8 cellular contexts compared by ENCODE assay signal in the genomic region with DNA sequence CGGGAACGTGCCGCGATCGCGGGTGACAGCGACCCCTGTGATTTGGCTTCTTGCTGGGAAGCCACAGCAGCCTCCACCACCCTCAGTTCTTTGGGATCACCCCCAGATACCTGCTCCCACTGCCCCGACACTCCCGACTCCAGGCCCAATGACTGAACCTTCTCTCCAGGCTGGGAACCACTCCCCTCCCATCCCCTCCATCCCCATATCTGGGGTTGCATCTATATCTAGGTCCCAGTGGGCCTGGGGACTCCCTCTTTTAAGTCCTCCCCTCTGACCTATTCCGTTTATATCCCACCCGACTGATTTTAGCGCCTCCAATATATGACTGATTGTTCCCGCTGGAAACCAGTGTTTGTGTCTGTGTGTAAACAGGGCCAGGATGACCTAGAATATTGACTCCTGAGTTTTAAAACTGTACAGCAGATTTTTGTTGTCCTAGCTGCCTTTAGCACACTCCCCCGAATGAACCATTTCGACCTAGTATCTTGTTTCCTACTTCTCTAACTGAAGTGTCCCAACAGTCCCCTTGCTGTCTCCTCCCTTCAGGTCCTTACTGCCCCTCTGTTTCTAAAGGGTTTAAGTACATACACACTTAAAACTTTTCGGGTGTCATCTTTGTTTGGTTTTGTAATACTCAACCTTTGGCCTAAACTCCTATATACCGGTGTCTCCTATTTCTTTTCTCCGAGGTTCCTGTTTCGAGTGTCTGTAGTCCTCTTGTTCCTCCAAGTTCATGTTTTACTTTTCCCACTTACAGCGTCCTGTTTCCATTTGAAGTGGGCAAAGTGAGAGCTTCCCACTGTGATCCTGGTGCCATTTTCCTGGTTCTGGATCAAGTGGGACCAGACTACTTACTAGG. TPM values are rescaled to one million over a fixed set of nuclear protein-coding genes. Genes with fewer than 3 reads are reported as not detected.
A peak's percentile ranks its signal among the peaks of the same experiment; 100 is the strongest.
DNase-seq lines count a peak whose midpoint lies in the region; ATAC-seq and TF ChIP-seq lines count a peak whose summit lies in the region.

No MANE protein-coding gene starts in this region.

- H3K9me3 Mint-ChIP-seq in T-cell (no peaks in the 10 kb centered on the region), progenitor cell of endocrine pancreas (ENCODE audit: low read depth) (no peaks in the 10 kb centered on the region)

- TF ChIP-seq CTCF in fibroblast of villous mesenchyme (IDR thresholded peaks at IDR 0.05; ENCODE audit: insufficient read depth, low read depth, low read length) = no peak
- no peak for TF ChIP-seq CTCF in progenitor cell of endocrine pancreas (IDR thresholded peaks at IDR 0.05; ENCODE audit: unreplicated experiment)

- H3K4me3 ChIP-seq in fibroblast of villous mesenchyme (ENCODE audit: low read depth, low read length) = peak overlapping the region; percentile 96

- H3K4me3 Mint-ChIP-seq in T-cell (peak overlapping the region; percentile 88 to 93 (median 91)), progenitor cell of endocrine pancreas (ENCODE audit: low read depth) (peak overlapping the region; percentile 86)

- H3K36me3 Mint-ChIP-seq in T-cell = peaks cover 20% of the 10 kb centered on the region
- H3K36me3 Mint-ChIP-seq in progenitor cell of endocrine pancreas (ENCODE audit: insufficient read depth) = peaks cover 11% of the 10 kb centered on the region

- POLR2A ChIA-PET in T-cell (lab: Charles Lee) = interaction anchor here in 1 of 2 donors (0.6 kb wide), 1 partner anchor 330 kb away, joined by 4 read pairs; no protein-coding TSS in a partner anchor

- ATAC-seq in T-cell (replicated peaks in 1 of 4) = no peak
- ATAC-seq in HG03521 (IDR thresholded peaks at IDR 0.05; ENCODE audit: unreplicated experiment) = no peak
- no peak for ATAC-seq in HG03469 (IDR thresholded peaks at IDR 0.05; ENCODE audit: unreplicated experiment)

- CTCF ChIA-PET in T-cell (lab: Charles Lee) = interaction anchor here in 1 of 2 donors (0.6 to 3.4 kb wide), 15 partner anchors 23 to 498 kb away, joined by 3 to 29 read pairs (median 4); a partner anchor contains a TSS

- no peaks in the 10 kb centered on the region for H3K27me3 Mint-ChIP-seq in T-cell
- H3K27me3 Mint-ChIP-seq in progenitor cell of endocrine pancreas = peaks cover 5% of the 10 kb centered on the region

- H3K4me1 Mint-ChIP-seq in T-cell (peaks cover 39 to 48% (median 44%) of the 10 kb centered on the region in 3 donors), progenitor cell of endocrine pancreas (ENCODE audit: low read depth) (peaks cover 11% of the 10 kb centered on the region)

- DNase-seq in NCI-H1417 (lab: John Stamatoyannopoulos, UW) (peak in 2 of 3 experiments; percentile 9 to 53), NCI-H1417 treated with DMSO at 0.1 percent for 48 hours (lab: John Stamatoyannopoulos, UW) (no peak), T-cell (no peak), fibroblast of villous mesenchyme (ENCODE audit: low read depth) (peak; percentile 13), progenitor cell of endocrine pancreas (ENCODE audit: low spot score, unreplicated experiment) (no peak), foreskin melanocyte (no peak)

- peak overlapping the region; percentile 93 to 97 for H3K27ac Mint-ChIP-seq in T-cell
- H3K27ac Mint-ChIP-seq in progenitor cell of endocrine pancreas = peak overlapping the region; percentile 96

RNA-seq across cellular contexts. Expression of a gene that starts 0.8 kb away (rescaled TPM):
- total RNA-seq in T-cell = 10 to 100 TPM; 60.8 to 69.0 (median 63.5) TPM
- 118 and 120 TPM in 2 replicates for total RNA-seq in fibroblast of villous mesenchyme
- total RNA-seq in progenitor cell of endocrine pancreas = 117 and 119 TPM in 2 replicates

RNA-seq across cellular contexts. Expression of a gene that starts 18.6 kb away (rescaled TPM):
- total RNA-seq in T-cell (1 to 10 TPM in 4 of 5 donors, under 1 TPM in 1; 0.86 to 7.6 (median 3.4) TPM), fibroblast of villous mesenchyme (under 0.01 TPM in 1 of 2 replicates, not detected in the other), progenitor cell of endocrine pancreas (not detected in 2 replicates)

RNA-seq across cellular contexts. Expression of a gene that starts 33.8 kb away (rescaled TPM):
- total RNA-seq in T-cell = not detected
- 0.97 and 4.3 TPM in 2 replicates for total RNA-seq in fibroblast of villous mesenchyme
- total RNA-seq in progenitor cell of endocrine pancreas = not detected in 2 replicates

RNA-seq across cellular contexts. Expression of a gene that starts 53.9 kb away (rescaled TPM):
- total RNA-seq in T-cell = not detected
- not detected in 2 replicates for total RNA-seq in fibroblast of villous mesenchyme
- not detected in 2 replicates for total RNA-seq in progenitor cell of endocrine pancreas

RNA-seq across cellular contexts. Expression of a gene that starts 54.0 kb away (rescaled TPM):
- 100 to 1,000 TPM in 4 of 5 donors, 10 to 100 TPM in 1; 88.3 to 164 (median 124) TPM for total RNA-seq in T-cell
- total RNA-seq in fibroblast of villous mesenchyme = 51.5 and 61.7 TPM in 2 replicates
- total RNA-seq in progenitor cell of endocrine pancreas = 80.4 and 87.6 TPM in 2 replicates

Comparison
In these comparisons a context has a peak if more than half of its experiments do, and no peak if none do; other contexts are left out.
1. DNase-seq: peak in NCI-H1417 (2 of 3) and fibroblast of villous mesenchyme (single experiment); none in NCI-H1417 treated with DMSO at 0.1 percent for 48 hours (single experiment), T-cell (0 of 34), progenitor cell of endocrine pancreas (single experiment) and foreskin melanocyte (single experiment).